ENCODE assay signal across 8 cellular contexts in genomic region chr5:36398137-36398536, GRCh38.
DNase-seq lines count a peak whose midpoint lies in the region; ATAC-seq and TF ChIP-seq lines count a peak whose summit lies in the region.

No MANE protein-coding gene starts in this region.

- no peak overlapping the region for H3K4me3 ChIP-seq in epithelial cell of proximal tubule (ENCODE audit: low read depth, low read length)

- TF ChIP-seq CTCF in epithelial cell of proximal tubule (conservative IDR thresholded peaks at IDR 0.05; ENCODE audit: low read depth, low read length) (peak; percentile 66), osteocyte (IDR thresholded peaks at IDR 0.05) (peak; percentile 55)

- no peak for ATAC-seq in HG02981 (IDR thresholded peaks at IDR 0.05; ENCODE audit: unreplicated experiment)
- no peak for ATAC-seq in GM21526 (IDR thresholded peaks at IDR 0.05; ENCODE audit: low FRiP score, unreplicated experiment)
- ATAC-seq in GM19023 (IDR thresholded peaks at IDR 0.05; ENCODE audit: unreplicated experiment), result no peak

- DNase-seq in GF-D8 (lab: John Stamatoyannopoulos, UW) (peak; percentile 6), NCI-H526 treated with DMSO at 0.1 percent for 48 hours (lab: John Stamatoyannopoulos, UW) (peak; percentile 28), epithelial cell of proximal tubule (ENCODE audit: low read depth) (no peak), osteocyte (ENCODE audit: extremely low spot score, unreplicated experiment) (no peak), immature natural killer cell (no peak)

- no peaks in the 10 kb centered on the region for H3K9me3 Mint-ChIP-seq in osteocyte (ENCODE audit: unreplicated experiment)
- peaks cover 0 to 3% (median 0%) of the 10 kb centered on the region in 6 donors for H3K9me3 Mint-ChIP-seq in immature natural killer cell

- H3K36me3 Mint-ChIP-seq in osteocyte (ENCODE audit: unreplicated experiment) (no peaks in the 10 kb centered on the region), immature natural killer cell (no peaks in the 10 kb centered on the region)

- H3K4me1 Mint-ChIP-seq in osteocyte (ENCODE audit: unreplicated experiment) (peaks cover 2% of the 10 kb centered on the region), immature natural killer cell (no peaks in the 10 kb centered on the region)

- H3K4me3 Mint-ChIP-seq in osteocyte (ENCODE audit: unreplicated experiment) (no peak overlapping the region), immature natural killer cell (no peak overlapping the region)

- H3K27me3 Mint-ChIP-seq in osteocyte (ENCODE audit: unreplicated experiment) (peaks cover 23% of the 10 kb centered on the region), immature natural killer cell (ENCODE audit: low read depth in 3 of 3) (peaks cover 0 to 5% (median 0%) of the 10 kb centered on the region in 3 donors)

- H3K27ac Mint-ChIP-seq in osteocyte (ENCODE audit: unreplicated experiment), result no peak overlapping the region
- H3K27ac Mint-ChIP-seq in immature natural killer cell, result no peak overlapping the region

Comparison
In these comparisons a context has a peak if more than half of its experiments do, and no peak if none do; other contexts are left out.
1. DNase-seq: peak in GF-D8 (single experiment) and NCI-H526 treated with DMSO at 0.1 percent for 48 hours (single experiment); none in epithelial cell of proximal tubule (single experiment), osteocyte (single experiment) and immature natural killer cell (0 of 3).